In genomic region chr10:83617692-83618325, GRCh38 we compare ENCODE assay signal across 20 cellular contexts.
"Had no signal": no experiment of that assay in that cellular context is flagged by ENCODE, and none has a peak within 500 bp of the region (broad histone marks: within the 10 kb centered on the region; RNA-seq: fewer than 3 reads in every experiment).

No MANE protein-coding gene starts in this region.

- H3K4me3 Mint-ChIP-seq: activated naive CD4-positive, alpha-beta T cell treated with anti-CD3 and anti-CD28 coated beads, Interleukin-2, amount 50 U/mL, for 24 hours; effector memory CD8-positive, alpha-beta T cell; naive thymus-derived CD4-positive, alpha-beta T cell; T-helper 2 cell treated with Interferon-gamma antibody and Interleukin-4, amounts not matched to agents 5 μg/mL and 100 μg/mL, for 36 hours had no signal

- H3K9me3 Mint-ChIP-seq: activated naive CD4-positive, alpha-beta T cell treated with anti-CD3 and anti-CD28 coated beads, Interleukin-2, amount 50 U/mL, for 24 hours had no signal

- H3K36me3 Mint-ChIP-seq: activated naive CD4-positive, alpha-beta T cell treated with anti-CD3 and anti-CD28 coated beads, Interleukin-2, amount 50 U/mL, for 24 hours; naive thymus-derived CD4-positive, alpha-beta T cell had no signal

- H3K27ac Mint-ChIP-seq: activated naive CD4-positive, alpha-beta T cell treated with anti-CD3 and anti-CD28 coated beads, Interleukin-2, amount 50 U/mL, for 24 hours; effector memory CD8-positive, alpha-beta T cell; naive thymus-derived CD4-positive, alpha-beta T cell; T-helper 2 cell treated with Interferon-gamma antibody and Interleukin-4, amounts not matched to agents 5 μg/mL and 100 μg/mL, for 36 hours had no signal

- H3K9me3 ChIP-seq: thyroid gland had no signal

- H3K4me1 Mint-ChIP-seq: activated naive CD4-positive, alpha-beta T cell treated with anti-CD3 and anti-CD28 coated beads, Interleukin-2, amount 50 U/mL, for 24 hours; naive thymus-derived CD4-positive, alpha-beta T cell had no signal

- H3K27ac ChIP-seq: cardiac muscle cell, thyroid gland had no signal

- DNase-seq: activated CD4-positive, alpha-beta T cell treated with anti-CD3 and anti-CD28 coated beads, Interleukin-2, amount 50 U/mL, for 48 hours; activated gamma-delta T cell; effector memory CD8-positive, alpha-beta T cell; foreskin melanocyte; glutamatergic neuron; hypothalamus; islet precursor cell; left ventricle myocardium superior; naive thymus-derived CD4-positive, alpha-beta T cell; nucleus accumbens; posterior cingulate gyrus; retina; stimulated activated CD4-positive, alpha-beta T cell treated with anti-CD3 and anti-CD28 coated beads, Interleukin-12 subunit alpha, Interleukin-12 subunit beta, amount 100 ng/mL, for 4 hours; stimulated activated CD4-positive, alpha-beta T cell treated with anti-CD3 and anti-CD28 coated beads, Interleukin-1b, Interleukin-23, amount 100 ng/mL, for 48 hours; stimulated activated CD8-positive, alpha-beta memory T cell treated with anti-CD3 and anti-CD28 coated beads, Interleukin-4, amount 100 ng/mL, for 48 hours; stimulated activated naive CD4-positive, alpha-beta T cell; thyroid gland had no signal

- H3K36me3 ChIP-seq: cardiac muscle cell, thyroid gland had no signal

- H3K4me3 ChIP-seq: cardiac muscle cell, thyroid gland had no signal

- H3K27me3 Mint-ChIP-seq: activated naive CD4-positive, alpha-beta T cell treated with anti-CD3 and anti-CD28 coated beads, Interleukin-2, amount 50 U/mL, for 24 hours; effector memory CD8-positive, alpha-beta T cell had no signal

- H3K27me3 ChIP-seq: cardiac muscle cell, thyroid gland had no signal

- H3K4me1 ChIP-seq: thyroid gland had no signal
